In genomic region chr19:34178276-34178614, GRCh38 we compare ENCODE assay signal across 11 cellular contexts. TPM values are rescaled to one million over a fixed set of nuclear protein-coding genes. Genes with fewer than 3 reads are reported as not detected.
DNase-seq lines count a peak whose midpoint lies in the region; ATAC-seq and TF ChIP-seq lines count a peak whose summit lies in the region.
"Had no signal": no experiment of that assay in that cellular context is flagged by ENCODE, and none has a peak within 500 bp of the region (broad histone marks: within the 10 kb centered on the region; RNA-seq: fewer than 3 reads in every experiment).

No MANE protein-coding gene starts in this region.

- no peaks in the 10 kb centered on the region for H3K27me3 Mint-ChIP-seq in activated naive CD4-positive, alpha-beta T cell treated with anti-CD3 and anti-CD28 coated beads, Interleukin-2, amount 10 ng/mL, durations not matched to agents 7 days and 5 days
- H3K27me3 Mint-ChIP-seq in glutamatergic neuron (ENCODE audit: unreplicated experiment) = peaks cover 2% of the 10 kb centered on the region

- H3K4me2 ChIP-seq in SU-DHL-6 (ENCODE audit: low read depth, low read length, poor library complexity, severe bottlenecking) = peak overlapping the region; percentile 97

- H3K36me3 ChIP-seq in SU-DHL-6 (ENCODE audit: low read length) (peaks cover 19% of the 10 kb centered on the region), subcutaneous abdominal adipose tissue (ENCODE audit: control insufficient read depth in 5 of 5, insufficient read depth in 5 of 5, low read length in 5 of 5) (peaks cover 0 to 9% (median 0%) of the 10 kb centered on the region in 5 donors)

- H3K4me3 ChIP-seq in SU-DHL-6 (ENCODE audit: insufficient read depth, low read length, poor library complexity, severe bottlenecking) (no peak overlapping the region), subcutaneous abdominal adipose tissue (ENCODE audit: low read depth in 1 of 5, low read length in 5 of 5) (no peak overlapping the region)
- H3K4me3 ChIP-seq: thyroid gland had no signal

- peaks cover 31% of the 10 kb centered on the region for H3F3A ChIP-seq in SU-DHL-6 (ENCODE audit: insufficient read depth)

- peaks cover 4 to 79% (median 62%) of the 10 kb centered on the region in 5 donors for H3K4me1 ChIP-seq in subcutaneous abdominal adipose tissue (ENCODE audit: control insufficient read depth in 5 of 5, insufficient read depth in 5 of 5, low read length in 5 of 5)

- no peak for DNase-seq in activated naive CD4-positive, alpha-beta T cell treated with anti-CD3 and anti-CD28 coated beads, Interleukin-2, amount 10 ng/mL, durations not matched to agents 7 days and 5 days
- DNase-seq in activated naive CD4-positive, alpha-beta T cell treated with anti-CD3 and anti-CD28 coated beads, Interleukin-2, amount 50 U/mL, for 16 hours = no peak
- DNase-seq in glutamatergic neuron (no peak), cerebellar cortex (ENCODE audit: low spot score) (no peak), NCI-H1105 treated with DMSO at 0.1 percent for 48 hours (lab: John Stamatoyannopoulos, UW) (no peak)
- DNase-seq: GF-D8, retina, thyroid gland had no signal

- H3K27ac ChIP-seq in SU-DHL-6 (ENCODE audit: low read depth, low read length) (peak overlapping the region; percentile 44), subcutaneous abdominal adipose tissue (ENCODE audit: low read depth, low read length) (peak overlapping the region; percentile 1)
- H3K27ac ChIP-seq: thyroid gland had no signal

- peaks cover 73% of the 10 kb centered on the region for H4K20me1 ChIP-seq in SU-DHL-6 (ENCODE audit: low read depth, low read length)

- H3K27me3 ChIP-seq in SU-DHL-6 (ENCODE audit: low read length) (no peaks in the 10 kb centered on the region), subcutaneous abdominal adipose tissue (ENCODE audit: control insufficient read depth in 5 of 5, insufficient read depth in 4 of 5, low read length in 5 of 5) (no peaks in the 10 kb centered on the region)
- H3K27me3 ChIP-seq: thyroid gland had no signal

- peaks cover 100% of the 10 kb centered on the region for H3K79me2 ChIP-seq in SU-DHL-6 (ENCODE audit: insufficient read depth, low read length)

- no peak for TF ChIP-seq CTCF in SU-DHL-6 (IDR thresholded peaks at IDR 0.05; ENCODE audit: insufficient read depth, low read length, poor library complexity, severe bottlenecking)
- no peak for TF ChIP-seq CTCF in glutamatergic neuron (IDR thresholded peaks at IDR 0.05; ENCODE audit: partially characterized antibody, unreplicated experiment)

- H3K4me1 Mint-ChIP-seq in activated naive CD4-positive, alpha-beta T cell treated with anti-CD3 and anti-CD28 coated beads, Interleukin-2, amount 10 ng/mL, durations not matched to agents 7 days and 5 days = peaks cover 83% of the 10 kb centered on the region
- peaks cover 27% of the 10 kb centered on the region for H3K4me1 Mint-ChIP-seq in glutamatergic neuron (ENCODE audit: low read depth, unreplicated experiment)

- H3K9me3 Mint-ChIP-seq in activated naive CD4-positive, alpha-beta T cell treated with anti-CD3 and anti-CD28 coated beads, Interleukin-2, amount 10 ng/mL, durations not matched to agents 7 days and 5 days = no peaks in the 10 kb centered on the region
- peaks cover 4% of the 10 kb centered on the region for H3K9me3 Mint-ChIP-seq in glutamatergic neuron (ENCODE audit: unreplicated experiment)

- H3K27ac Mint-ChIP-seq in activated naive CD4-positive, alpha-beta T cell treated with anti-CD3 and anti-CD28 coated beads, Interleukin-2, amount 10 ng/mL, durations not matched to agents 7 days and 5 days = peak overlapping the region; percentile 70
- H3K27ac Mint-ChIP-seq in glutamatergic neuron (ENCODE audit: unreplicated experiment) = no peak overlapping the region

- no peaks in the 10 kb centered on the region for H3K9me2 ChIP-seq in SU-DHL-6 (replicated peaks; ENCODE audit: insufficient read depth, low read length)

- H3K9me3 ChIP-seq in SU-DHL-6 (ENCODE audit: insufficient read depth, low read length) (no peaks in the 10 kb centered on the region), subcutaneous abdominal adipose tissue (ENCODE audit: control insufficient read depth in 5 of 5, low read length in 5 of 5) (no peaks in the 10 kb centered on the region)
- H3K9me3 ChIP-seq: thyroid gland had no signal

- no peak overlapping the region for H2AFZ ChIP-seq in SU-DHL-6 (ENCODE audit: low read depth, low read length, severe bottlenecking)

- peaks cover 57% of the 10 kb centered on the region for H3K36me3 Mint-ChIP-seq in activated naive CD4-positive, alpha-beta T cell treated with anti-CD3 and anti-CD28 coated beads, Interleukin-2, amount 10 ng/mL, durations not matched to agents 7 days and 5 days
- no peaks in the 10 kb centered on the region for H3K36me3 Mint-ChIP-seq in glutamatergic neuron (ENCODE audit: unreplicated experiment)

- no peak for ATAC-seq in HG03378 (IDR thresholded peaks at IDR 0.05; ENCODE audit: unreplicated experiment)

- CTCF ChIA-PET in activated naive CD4-positive, alpha-beta T cell treated with anti-CD3 and anti-CD28 coated beads, Interleukin-2, amount 10 ng/mL, durations not matched to agents 7 days and 5 days (lab: Charles Lee) = interaction anchor here (0.7 to 0.9 kb wide), 2 partner anchors 41 to 136 kb away, joined by 3 to 4 read pairs; no protein-coding TSS in a partner anchor

- H3K4me3 Mint-ChIP-seq in activated naive CD4-positive, alpha-beta T cell treated with anti-CD3 and anti-CD28 coated beads, Interleukin-2, amount 10 ng/mL, durations not matched to agents 7 days and 5 days = no peak overlapping the region
- peak overlapping the region; percentile 13 for H3K4me3 Mint-ChIP-seq in glutamatergic neuron (ENCODE audit: unreplicated experiment)

- H3K9ac ChIP-seq in SU-DHL-6 (ENCODE audit: low read length) (no peak overlapping the region), subcutaneous abdominal adipose tissue (ENCODE audit: low read length in 5 of 5) (peak overlapping the region in 1 of 5 donors; percentile 1)

RNA-seq across cellular contexts. Expression of gene LSM14A, which starts 5.9 kb away (rescaled TPM):
- total RNA-seq in glutamatergic neuron (ENCODE audit: unreplicated experiment) = 89.5 TPM
